ENCODE assay signal across 8 cellular contexts in the genomic region with DNA sequence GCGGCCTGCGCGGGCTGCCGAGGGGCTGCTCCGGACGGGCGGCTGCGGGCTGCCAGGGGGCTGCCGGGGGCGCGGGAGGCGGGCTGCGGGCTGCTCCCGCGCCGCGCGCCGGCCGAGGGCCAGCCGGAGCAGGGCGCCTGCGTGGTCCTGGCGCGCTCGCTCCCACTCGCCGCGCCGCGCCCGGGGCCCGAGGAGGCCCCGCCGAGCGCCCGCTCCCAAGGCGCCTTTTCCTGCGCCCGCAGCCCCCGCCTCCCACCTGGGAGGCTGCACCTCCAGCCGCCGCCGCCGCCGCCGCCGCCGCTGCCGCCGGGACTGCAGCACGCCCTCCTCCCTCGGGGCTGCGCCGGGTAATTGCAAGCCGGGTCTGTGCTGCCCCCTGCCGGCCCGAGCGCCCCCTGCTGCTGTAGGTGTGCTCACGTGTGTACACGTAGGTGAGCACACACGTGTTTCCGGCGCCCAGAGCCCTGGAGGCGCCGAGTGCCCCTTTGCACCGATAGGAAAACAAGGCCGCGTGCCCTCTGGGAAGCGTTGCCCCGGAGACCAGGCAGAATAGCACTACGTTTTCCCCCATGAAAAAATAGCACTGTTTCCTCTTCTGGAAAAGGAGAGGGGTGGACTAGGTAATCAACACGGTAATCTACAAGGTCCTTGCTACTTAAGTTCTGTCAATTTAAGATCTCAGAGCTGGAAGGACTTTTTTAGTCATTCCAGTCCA. TPM values are rescaled to one million over a fixed set of nuclear protein-coding genes. Genes with fewer than 3 reads are reported as not detected.
DNase-seq lines count a peak whose midpoint lies in the region; ATAC-seq lines count a peak whose summit lies in the region.

A gene (minus strand): TSS at position 326 of the 715 bp plus-strand sequence. CDS start 613 bp downstream, outside the sequence.

- H3K36me3 ChIP-seq in NT2/D1 (ENCODE audit: insufficient read depth, insufficient read length, low read length), result no peaks in the 10 kb centered on the region

- peaks cover 2% of the 10 kb centered on the region for H3K4me1 ChIP-seq in NT2/D1 (ENCODE audit: insufficient read depth, insufficient read length)

- DNase-seq in COLO829 (ENCODE audit: low spot score) (peak; percentile 60), HT1080 (ENCODE audit: low read depth) (peak; percentile 83), NT2/D1 (ENCODE audit: low read depth, low spot score) (peak; percentile 91), activated T-cell treated with anti-CD3 and anti-CD28 coated beads for 1 hour (ENCODE audit: low read depth) (peak; percentile 80), epithelial cell of prostate (ENCODE audit: low read depth, low spot score) (no peak), mucosa of gallbladder (ENCODE audit: low spot score) (peak; percentile 91)
- peak; percentile 38 to 72 for DNase-seq in stimulated activated CD8-positive, alpha-beta memory T cell treated with anti-CD3 and anti-CD28 coated beads, Interleukin-4, amount 100 ng/mL, for 1 hour (ENCODE audit: low read depth in 2 of 2, low spot score in 1 of 2)

- no peaks in the 10 kb centered on the region for H3K9me3 ChIP-seq in NT2/D1 (ENCODE audit: insufficient read depth, low read length)

- ATAC-seq in GM21367 (IDR thresholded peaks at IDR 0.05; ENCODE audit: unreplicated experiment), result peak; percentile 99

- H3K4me3 ChIP-seq in NT2/D1 (ENCODE audit: insufficient read length, low read depth), result peak within 1 kb of the TSS; percentile 76

- peak within 1 kb of the TSS; percentile 81 for H3K9ac ChIP-seq in NT2/D1 (ENCODE audit: insufficient read length, low read depth)

- peaks cover 6% of the 10 kb centered on the region for H3K27me3 ChIP-seq in NT2/D1 (ENCODE audit: insufficient read depth, insufficient read length)

- H3K27ac ChIP-seq in epithelial cell of prostate, result peak within 1 kb of the TSS; percentile 71

RNA-seq across cellular contexts. Expression of the gene that starts here (rescaled TPM):
- 3.3 and 3.6 TPM in 2 replicates for total RNA-seq in HT1080 (2014; rRNA removed; shearing (Covaris generic))
- 2.0 and 2.7 TPM in 2 replicates for polyA plus RNA-seq in HT1080 (2015; cell fraction: cytosol; rRNA removed)
- polyA plus RNA-seq in HT1080 (2015; cell fraction: nucleus; rRNA removed), result 2.4 and 3.1 TPM in 2 replicates
- 31.1 TPM for total RNA-seq in mucosa of gallbladder
